1 cellular context compared by ENCODE assay signal in the genomic region with DNA sequence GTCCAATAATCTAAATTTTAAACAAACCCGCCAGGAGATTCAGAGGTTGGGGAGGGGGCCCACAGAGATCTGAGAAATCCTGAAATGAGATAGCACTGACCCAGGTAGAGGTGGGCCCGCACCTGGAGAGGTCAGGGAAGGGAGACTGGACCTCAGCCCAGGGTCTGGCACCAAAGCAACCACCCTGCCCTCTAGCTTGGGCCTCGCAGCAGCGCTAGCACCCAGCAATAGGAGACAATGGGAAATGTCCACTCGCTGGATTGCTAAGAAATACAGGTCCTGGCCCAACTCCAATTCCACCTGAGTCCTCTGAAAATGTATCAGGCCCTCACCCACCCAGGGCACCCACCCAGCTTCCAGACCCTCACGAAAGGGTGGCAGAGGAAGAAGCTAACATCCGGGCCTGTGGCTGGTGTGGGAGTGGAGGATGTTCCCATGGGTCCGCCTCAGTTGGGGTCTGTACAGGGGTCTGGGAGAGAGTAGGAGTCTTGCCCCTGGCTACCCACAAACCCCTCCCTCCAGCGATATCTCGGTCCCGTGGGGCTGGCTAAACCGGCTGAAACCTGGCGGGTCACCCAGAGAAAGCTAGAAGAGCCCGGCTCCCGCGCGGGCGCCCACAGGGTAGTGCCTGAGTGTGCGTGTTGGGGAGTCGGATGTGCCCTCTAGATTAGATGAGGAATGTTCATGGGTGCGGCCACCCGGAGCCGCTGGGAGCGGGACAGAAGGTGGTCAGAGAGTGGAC.
TF ChIP-seq lines count a peak whose summit lies in the region.

No MANE protein-coding gene starts in this region.

TF ChIP-seq in HepG2, 621 proteins besides CTCF, POLR2A, EP300 and RAD21 (continued from another document):
- no peak for TF ChIP-seq REPIN1 (CRISPR knock-in tag; IDR thresholded peaks at IDR 0.05; ENCODE audit: borderline replicate concordance, low read depth)
- TF ChIP-seq, protein P1, sequence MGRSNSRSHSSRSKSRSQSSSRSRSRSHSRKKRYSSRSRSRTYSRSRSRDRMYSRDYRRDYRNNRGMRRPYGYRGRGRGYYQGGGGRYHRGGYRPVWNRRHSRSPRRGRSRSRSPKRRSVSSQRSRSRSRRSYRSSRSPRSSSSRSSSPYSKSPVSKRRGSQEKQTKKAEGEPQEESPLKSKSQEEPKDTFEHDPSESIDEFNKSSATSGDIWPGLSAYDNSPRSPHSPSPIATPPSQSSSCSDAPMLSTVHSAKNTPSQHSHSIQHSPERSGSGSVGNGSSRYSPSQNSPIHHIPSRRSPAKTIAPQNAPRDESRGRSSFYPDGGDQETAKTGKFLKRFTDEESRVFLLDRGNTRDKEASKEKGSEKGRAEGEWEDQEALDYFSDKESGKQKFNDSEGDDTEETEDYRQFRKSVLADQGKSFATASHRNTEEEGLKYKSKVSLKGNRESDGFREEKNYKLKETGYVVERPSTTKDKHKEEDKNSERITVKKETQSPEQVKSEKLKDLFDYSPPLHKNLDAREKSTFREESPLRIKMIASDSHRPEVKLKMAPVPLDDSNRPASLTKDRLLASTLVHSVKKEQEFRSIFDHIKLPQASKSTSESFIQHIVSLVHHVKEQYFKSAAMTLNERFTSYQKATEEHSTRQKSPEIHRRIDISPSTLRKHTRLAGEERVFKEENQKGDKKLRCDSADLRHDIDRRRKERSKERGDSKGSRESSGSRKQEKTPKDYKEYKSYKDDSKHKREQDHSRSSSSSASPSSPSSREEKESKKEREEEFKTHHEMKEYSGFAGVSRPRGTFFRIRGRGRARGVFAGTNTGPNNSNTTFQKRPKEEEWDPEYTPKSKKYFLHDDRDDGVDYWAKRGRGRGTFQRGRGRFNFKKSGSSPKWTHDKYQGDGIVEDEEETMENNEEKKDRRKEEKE (IDR thresholded peaks at IDR 0.05): no peak
- no peak for TF ChIP-seq ESRRA (CRISPR knock-in tag; IDR thresholded peaks at IDR 0.05; ENCODE audit: low read depth)
- 0 out of 2 replicates have a peak, but pooled peaks have one; percentile 7 for TF ChIP-seq ZNF816 (CRISPR knock-in tag; IDR thresholded peaks at IDR 0.05; ENCODE audit: borderline replicate concordance)
- TF ChIP-seq RARA (CRISPR knock-in tag; IDR thresholded peaks at IDR 0.05): no peak
- TF ChIP-seq, protein P2, sequence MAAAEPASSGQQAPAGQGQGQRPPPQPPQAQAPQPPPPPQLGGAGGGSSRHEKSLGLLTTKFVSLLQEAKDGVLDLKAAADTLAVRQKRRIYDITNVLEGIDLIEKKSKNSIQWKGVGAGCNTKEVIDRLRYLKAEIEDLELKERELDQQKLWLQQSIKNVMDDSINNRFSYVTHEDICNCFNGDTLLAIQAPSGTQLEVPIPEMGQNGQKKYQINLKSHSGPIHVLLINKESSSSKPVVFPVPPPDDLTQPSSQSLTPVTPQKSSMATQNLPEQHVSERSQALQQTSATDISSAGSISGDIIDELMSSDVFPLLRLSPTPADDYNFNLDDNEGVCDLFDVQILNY (CRISPR knock-in tag; conservative IDR thresholded peaks at IDR 0.05): no peak
- no peak for TF ChIP-seq RFXAP (CRISPR knock-in tag; IDR thresholded peaks at IDR 0.05; ENCODE audit: borderline replicate concordance)
- TF ChIP-seq ZNF556 (CRISPR knock-in tag; IDR thresholded peaks at IDR 0.05; ENCODE audit: borderline replicate concordance): no peak
- TF ChIP-seq ZNF292 (CRISPR knock-in tag; IDR thresholded peaks at IDR 0.05; ENCODE audit: borderline replicate concordance, low read depth): no peak; the same call in 1 of the 2 replicates
- TF ChIP-seq ZNF567 (CRISPR knock-in tag; IDR thresholded peaks at IDR 0.05; ENCODE audit: borderline replicate concordance): 0 out of 2 replicates have a peak, but pooled peaks have one; percentile 40
- TF ChIP-seq KDM2A (CRISPR knock-in tag; IDR thresholded peaks at IDR 0.05; ENCODE audit: borderline replicate concordance, low read depth): 0 out of 2 replicates have a peak, but pooled peaks have one; percentile 27
- TF ChIP-seq ZFYVE20 (CRISPR knock-in tag; IDR thresholded peaks at IDR 0.05; ENCODE audit: borderline replicate concordance, low read depth): no peak
